Comparison of ENCODE assay signal across 17 cellular contexts in the genomic region with DNA sequence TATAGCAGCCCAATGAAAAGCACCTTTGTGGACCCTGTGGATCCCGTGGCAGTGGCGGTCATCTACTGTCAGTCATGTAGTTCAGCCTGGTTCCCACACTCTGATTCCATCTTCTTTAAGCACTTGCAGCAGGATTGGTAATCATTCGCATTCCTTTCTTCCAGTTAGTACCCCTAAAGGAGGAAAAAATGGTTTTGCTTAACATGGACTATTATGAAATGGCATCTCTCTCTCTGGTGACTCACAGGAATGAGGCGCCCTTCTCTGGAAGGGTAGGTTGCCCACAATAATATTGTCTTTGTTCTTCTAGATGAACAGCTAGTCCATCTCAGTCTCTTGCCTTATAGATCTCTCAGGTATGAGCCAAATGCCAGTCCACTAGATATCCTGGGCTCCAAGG.
DNase-seq lines count a peak whose midpoint lies in the region; ATAC-seq and TF ChIP-seq lines count a peak whose summit lies in the region.
"Had no signal": no experiment of that assay in that cellular context is flagged by ENCODE, and none has a peak within 500 bp of the region (broad histone marks: within the 10 kb centered on the region; RNA-seq: fewer than 3 reads in every experiment).

No MANE protein-coding gene starts in this region.

- no peaks in the 10 kb centered on the region for H3K27me3 ChIP-seq in fibroblast of lung (ENCODE audit: control insufficient read depth, insufficient read depth, low read length)
- H3K27me3 ChIP-seq: esophagus squamous epithelium, Peyer's patch had no signal

- no peak for ATAC-seq in HG03460 (IDR thresholded peaks at IDR 0.05; ENCODE audit: unreplicated experiment)

- H3K27ac ChIP-seq in fibroblast of lung (ENCODE audit: insufficient read depth, low read length) = no peak overlapping the region
- H3K27ac ChIP-seq: esophagus squamous epithelium, Peyer's patch had no signal

- peaks cover 10% of the 10 kb centered on the region for H3K4me1 ChIP-seq in fibroblast of lung (ENCODE audit: control insufficient read depth, extremely low read depth, insufficient read depth, low read length)
- H3K4me1 ChIP-seq: esophagus squamous epithelium, Peyer's patch had no signal

- no peak overlapping the region for H2AFZ ChIP-seq in fibroblast of lung (ENCODE audit: low read length)

- no peaks in the 10 kb centered on the region for H4K20me1 ChIP-seq in fibroblast of lung (ENCODE audit: control insufficient read depth, extremely low read depth, insufficient read depth, low read length)

- TF ChIP-seq CTCF in fibroblast of lung (conservative IDR thresholded peaks at IDR 0.05 in 1 of 2, IDR thresholded peaks at IDR 0.05 in 1 of 2; ENCODE audit: low read depth in 1 of 2, low read length in 2 of 2) = no peak

- no peaks in the 10 kb centered on the region for H3K79me2 ChIP-seq in fibroblast of lung (ENCODE audit: control insufficient read depth, insufficient read depth, low read length)

- DNase-seq in GM03348 (ENCODE audit: low spot score) = peak; percentile 78
- peak; percentile 73 for DNase-seq in SW480 (ENCODE audit: low spot score)
- DNase-seq in fibroblast of lung (ENCODE audit: low read depth in 2 of 2) = peak; percentile 67 to 87
- peak; percentile 81 for DNase-seq in skeletal muscle cell (ENCODE audit: low read depth)
- DNase-seq in NCI-H146 treated with DMSO at 0.1 percent for 48 hours (lab: John Stamatoyannopoulos, UW; ENCODE audit: unreplicated experiment) = no peak
- DNase-seq in SHP77 (lab: John Stamatoyannopoulos, UW) = no peak
- DNase-seq in NCI-H226 = no peak
- DNase-seq: activated CD4-positive, alpha-beta memory T cell treated with anti-CD3 and anti-CD28 coated beads, Interleukin-2, amount 10 ng/mL, durations not matched to agents 7 days and 5 days; activated gamma-delta T cell; CD4-positive, alpha-beta memory T cell; esophagus squamous epithelium; NCI-H1105; Peyer's patch; stimulated activated CD4-positive, alpha-beta T cell treated with anti-CD3 and anti-CD28 coated beads, Interleukin-4, amount 100 ng/mL, for 1 hour; stimulated activated naive CD4-positive, alpha-beta T cell treated with Interleukin-2 at 50 U/mL for 16 hours; T-helper 9 cell had no signal

- H3K9me3 ChIP-seq in fibroblast of lung (ENCODE audit: control insufficient read depth, insufficient read depth, low read depth, low read length) = no peaks in the 10 kb centered on the region
- H3K9me3 ChIP-seq: esophagus squamous epithelium, Peyer's patch had no signal

- no peak overlapping the region for H3K9ac ChIP-seq in fibroblast of lung (ENCODE audit: insufficient read depth, low read length)

- H3K4me3 ChIP-seq in fibroblast of lung (replicated peaks in 1 of 4; ENCODE audit: control extremely low read depth in 1 of 4, insufficient read depth in 1 of 4, low read depth in 3 of 4, low read length in 4 of 4) (no peak overlapping the region), skeletal muscle cell (ENCODE audit: low read depth, low read length) (no peak overlapping the region)
- H3K4me3 ChIP-seq: esophagus squamous epithelium, Peyer's patch had no signal

- H3K36me3 ChIP-seq in fibroblast of lung (ENCODE audit: control insufficient read depth, insufficient read depth, low read length) = no peaks in the 10 kb centered on the region
- H3K36me3 ChIP-seq: esophagus squamous epithelium, Peyer's patch had no signal

- H3K4me2 ChIP-seq in fibroblast of lung (ENCODE audit: extremely low read depth, insufficient read depth, low read length) = no peak overlapping the region

Comparison
In these comparisons a context has a peak if more than half of its experiments do, and no peak if none do; other contexts are left out.
1. DNase-seq: peak in GM03348 (single experiment), SW480 (single experiment), fibroblast of lung (2 of 2) and skeletal muscle cell (single experiment); none in NCI-H146 treated with DMSO at 0.1 percent for 48 hours (single experiment), SHP77 (0 of 2) and NCI-H226 (single experiment).